Comparison of ENCODE assay signal across 3 cellular contexts in genomic region chr10:21479553-21480315, GRCh38.
TF ChIP-seq lines count a peak whose summit lies in the region.

No MANE protein-coding gene starts in this region.

TF ChIP-seq in GM23338, 12 proteins besides CTCF, POLR2A, EP300 and RAD21:
- TF ChIP-seq NANOG (IDR thresholded peaks at IDR 0.05; ENCODE audit: borderline replicate concordance) (no peak), JUNB (IDR thresholded peaks at IDR 0.05; ENCODE audit: unreplicated experiment) (no peak), EZH2 (IDR thresholded peaks at IDR 0.05; ENCODE audit: low read depth, unreplicated experiment) (no peak)
- TF ChIP-seq, protein P1, sequence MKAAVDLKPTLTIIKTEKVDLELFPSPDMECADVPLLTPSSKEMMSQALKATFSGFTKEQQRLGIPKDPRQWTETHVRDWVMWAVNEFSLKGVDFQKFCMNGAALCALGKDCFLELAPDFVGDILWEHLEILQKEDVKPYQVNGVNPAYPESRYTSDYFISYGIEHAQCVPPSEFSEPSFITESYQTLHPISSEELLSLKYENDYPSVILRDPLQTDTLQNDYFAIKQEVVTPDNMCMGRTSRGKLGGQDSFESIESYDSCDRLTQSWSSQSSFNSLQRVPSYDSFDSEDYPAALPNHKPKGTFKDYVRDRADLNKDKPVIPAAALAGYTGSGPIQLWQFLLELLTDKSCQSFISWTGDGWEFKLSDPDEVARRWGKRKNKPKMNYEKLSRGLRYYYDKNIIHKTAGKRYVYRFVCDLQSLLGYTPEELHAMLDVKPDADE (IDR thresholded peaks at IDR 0.05), result no peak
TF ChIP-seq in GM23338: peak in this region for 0.

TF ChIP-seq in H1, 55 proteins besides CTCF, POLR2A, EP300 and RAD21:
- TF ChIP-seq TAF7 (optimal IDR thresholded peaks at IDR 0.05; ENCODE audit: borderline replicate concordance, low read depth, low read length) (no peak), SP4 (IDR thresholded peaks at IDR 0.05; ENCODE audit: low read length) (no peak), SP1 (IDR thresholded peaks at IDR 0.05; ENCODE audit: low read depth, low read length) (no peak), ATF2 (IDR thresholded peaks at IDR 0.05; ENCODE audit: low read length) (no peak), BACH1 (IDR thresholded peaks at IDR 0.05; ENCODE audit: low read length) (no peak), SIX5 (IDR thresholded peaks at IDR 0.05; ENCODE audit: low read depth, low read length) (no peak), JUN (IDR thresholded peaks at IDR 0.05; ENCODE audit: low read depth, low read length) (no peak), BCL11A (IDR thresholded peaks at IDR 0.05; ENCODE audit: low read depth in 2 of 2, low read length in 2 of 2) (no peak), TAF1 (IDR thresholded peaks at IDR 0.05; ENCODE audit: low read depth, low read length) (no peak), CEBPB (IDR thresholded peaks at IDR 0.05; ENCODE audit: low read depth, low read length) (no peak), FOSL1 (IDR thresholded peaks at IDR 0.05; ENCODE audit: insufficient read depth, low read depth, low read length) (no peak), RXRA (IDR thresholded peaks at IDR 0.05; ENCODE audit: insufficient read depth, low read depth, low read length) (no peak), CBX8 (IDR thresholded peaks at IDR 0.05; ENCODE audit: borderline replicate concordance, low read depth, low read length) (no peak)
- TF ChIP-seq, protein P2, sequence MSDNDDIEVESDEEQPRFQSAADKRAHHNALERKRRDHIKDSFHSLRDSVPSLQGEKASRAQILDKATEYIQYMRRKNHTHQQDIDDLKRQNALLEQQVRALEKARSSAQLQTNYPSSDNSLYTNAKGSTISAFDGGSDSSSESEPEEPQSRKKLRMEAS (IDR thresholded peaks at IDR 0.05), result no peak
TF ChIP-seq in H1: peak in this region for 0.

TF ChIP-seq in liver, 16 proteins besides CTCF, POLR2A, EP300 and RAD21:
- TF ChIP-seq YY1 (IDR thresholded peaks at IDR 0.05) (peak; percentile 26), FOXA2 (IDR thresholded peaks at IDR 0.05) (no peak)
